ENCODE assay signal across 8 cellular contexts in the genomic region with DNA sequence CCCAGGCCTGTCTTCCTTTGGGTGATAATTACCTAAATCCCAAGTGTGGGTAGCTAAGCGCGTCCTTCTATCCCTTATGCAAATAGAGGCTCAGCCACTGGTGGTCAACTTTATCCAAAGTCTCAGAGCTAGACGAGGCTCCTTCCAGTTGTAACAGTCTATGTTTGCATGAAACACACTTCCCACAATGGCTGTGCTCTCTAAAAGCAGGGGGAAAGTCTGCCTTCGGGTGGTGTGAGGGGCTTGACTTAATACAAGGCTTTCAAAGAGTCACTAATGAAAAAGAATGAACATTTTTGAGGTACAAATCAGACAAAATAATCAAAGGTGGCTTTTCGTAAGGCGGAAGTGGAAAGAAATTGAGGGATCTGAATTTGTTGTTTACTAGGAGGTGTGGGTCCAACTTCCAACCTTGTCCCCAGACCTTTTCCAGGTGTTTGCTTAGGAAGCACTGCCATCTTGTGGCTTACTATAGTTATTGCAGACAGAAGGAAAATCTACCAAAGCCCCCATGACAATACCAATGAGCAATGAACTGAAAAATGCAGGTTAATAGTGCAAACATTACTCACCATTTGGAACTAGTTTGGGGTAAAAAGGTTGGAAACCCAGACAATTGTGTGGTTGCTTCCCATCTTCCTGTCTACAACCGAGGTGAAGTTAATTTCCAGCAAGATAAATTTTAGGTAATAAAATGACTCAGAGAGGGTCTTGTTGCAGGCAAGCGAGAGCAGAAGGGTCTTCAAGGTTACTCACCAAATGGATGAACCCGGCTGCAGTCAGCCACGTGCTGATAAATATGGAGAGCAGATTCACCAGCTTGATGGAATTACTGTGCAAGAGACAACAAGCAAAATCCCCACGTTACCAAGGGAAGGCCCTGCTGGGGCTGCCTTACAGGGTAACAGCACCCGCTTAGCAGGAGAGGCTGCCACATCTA.
A peak's percentile ranks its signal among the peaks of the same experiment; 100 is the strongest.
DNase-seq lines count a peak whose midpoint lies in the region; ATAC-seq and TF ChIP-seq lines count a peak whose summit lies in the region.

No MANE protein-coding gene starts in this region.

- WGBS in hepatocyte (ENCODE audit: low lambda C conversion rate, missing lambda C conversion rate): 48% methylated on average over 12 of the region's 12 CpGs
- WGBS in spleen, 5 donors: 52 to 57% (median 55%) methylated on average over 12 of the region's 12 CpGs

- H3K36me3 ChIP-seq in ascending aorta (no peaks in the 10 kb centered on the region), hepatocyte (replicated peaks; ENCODE audit: insufficient read depth, low read depth) (no peaks in the 10 kb centered on the region), spleen (no peaks in the 10 kb centered on the region)

- ATAC-seq in GM21515 (IDR thresholded peaks at IDR 0.05; ENCODE audit: unreplicated experiment): peak; percentile 58

- H4K20me1 ChIP-seq in hepatocyte (ENCODE audit: insufficient read depth, poor library complexity, severe bottlenecking): no peaks in the 10 kb centered on the region

- no peak overlapping the region for H2AFZ ChIP-seq in hepatocyte

- H3K9me2 ChIP-seq in hepatocyte (replicated peaks; ENCODE audit: insufficient read depth): no peaks in the 10 kb centered on the region

- intact Hi-C loops in ascending aorta (cut with DNase I) (loop anchor here (2.0 to 10.0 kb wide), 6 partner anchors 101 to 1710 kb away; a partner anchor contains a TSS), spleen (cut with DNase I; ENCODE audit: low total_unique reads) (no loop called here)

- no peak overlapping the region for H3K4me2 ChIP-seq in hepatocyte

- peaks cover 14 to 31% of the 10 kb centered on the region in 2 donors for H3K4me1 ChIP-seq in ascending aorta
- H3K4me1 ChIP-seq in hepatocyte (ENCODE audit: insufficient read depth): no peaks in the 10 kb centered on the region
- H3K4me1 ChIP-seq in spleen: peaks cover 0 to 16% (median 3%) of the 10 kb centered on the region in 6 donors

- H3K9me3 ChIP-seq in ascending aorta: no peaks in the 10 kb centered on the region
- no peaks in the 10 kb centered on the region for H3K9me3 ChIP-seq in hepatocyte (ENCODE audit: low read depth)
- H3K9me3 ChIP-seq in spleen: no peaks in the 10 kb centered on the region

- no peak overlapping the region for H3K4me3 ChIP-seq in ascending aorta
- no peak overlapping the region for H3K4me3 ChIP-seq in hepatocyte
- H3K4me3 ChIP-seq in spleen: no peak overlapping the region

- no peaks in the 10 kb centered on the region for H3K27me3 ChIP-seq in ascending aorta
- H3K27me3 ChIP-seq in hepatocyte: no peaks in the 10 kb centered on the region
- no peaks in the 10 kb centered on the region for H3K27me3 ChIP-seq in spleen (replicated peaks in 1 of 7)

- H3K27ac ChIP-seq in ascending aorta (peak overlapping the region; percentile 75 to 82), hepatocyte (peak overlapping the region; percentile 9), spleen (no peak overlapping the region)

- H3K79me2 ChIP-seq in hepatocyte: no peaks in the 10 kb centered on the region

- TF ChIP-seq CTCF in ascending aorta (IDR thresholded peaks at IDR 0.05) (peak; percentile 73 to 86 (median 76)), hepatocyte (IDR thresholded peaks at IDR 0.05; ENCODE audit: poor library complexity) (peak; percentile 92), spleen (IDR thresholded peaks at IDR 0.05 in 8 of 11, conservative IDR thresholded peaks at IDR 0.05 in 3 of 11) (peak; percentile 47 to 85 (median 74))

- TF ChIP-seq POLR2A in spleen (IDR thresholded peaks at IDR 0.05): no peak

- DNase-seq in DMS53 (lab: John Stamatoyannopoulos, UW): peak; percentile 67
- peak; percentile 32 for DNase-seq in NCI-H1436 (lab: John Stamatoyannopoulos, UW)
- DNase-seq in ascending aorta (ENCODE audit: low spot score in 2 of 2): no peak
- DNase-seq in hepatocyte (ENCODE audit: low spot score): peak; percentile 73
- no peak for DNase-seq in spleen
- DNase-seq in activated CD4-positive, alpha-beta T cell treated with anti-CD3 and anti-CD28 coated beads, Interleukin-2, amount 50 U/mL, for 4 hours: no peak
- DNase-seq in activated effector memory CD4-positive, alpha-beta T cell treated with anti-CD3 and anti-CD28 coated beads, Interleukin-2, amount 50 U/mL, for 16 hours: no peak

Comparison
In these comparisons a context has a peak if more than half of its experiments do, and no peak if none do; other contexts are left out.
1. DNase-seq: peak in DMS53 (single experiment), NCI-H1436 (single experiment) and hepatocyte (single experiment); none in ascending aorta (0 of 2), spleen (single experiment), activated CD4-positive, alpha-beta T cell treated with anti-CD3 and anti-CD28 coated beads, Interleukin-2, amount 50 U/mL, for 4 hours (0 of 2) and activated effector memory CD4-positive, alpha-beta T cell treated with anti-CD3 and anti-CD28 coated beads, Interleukin-2, amount 50 U/mL, for 16 hours (single experiment).
2. H3K27ac ChIP-seq: peak in ascending aorta (2 of 2) and hepatocyte (single experiment); none in spleen (0 of 8).
3. Peak in every context shown above with its lines, with median percentiles within 50 percentile points of each other: CTCF ChIP-seq.